ENCODE assay signal across 9 cellular contexts in the genomic region with DNA sequence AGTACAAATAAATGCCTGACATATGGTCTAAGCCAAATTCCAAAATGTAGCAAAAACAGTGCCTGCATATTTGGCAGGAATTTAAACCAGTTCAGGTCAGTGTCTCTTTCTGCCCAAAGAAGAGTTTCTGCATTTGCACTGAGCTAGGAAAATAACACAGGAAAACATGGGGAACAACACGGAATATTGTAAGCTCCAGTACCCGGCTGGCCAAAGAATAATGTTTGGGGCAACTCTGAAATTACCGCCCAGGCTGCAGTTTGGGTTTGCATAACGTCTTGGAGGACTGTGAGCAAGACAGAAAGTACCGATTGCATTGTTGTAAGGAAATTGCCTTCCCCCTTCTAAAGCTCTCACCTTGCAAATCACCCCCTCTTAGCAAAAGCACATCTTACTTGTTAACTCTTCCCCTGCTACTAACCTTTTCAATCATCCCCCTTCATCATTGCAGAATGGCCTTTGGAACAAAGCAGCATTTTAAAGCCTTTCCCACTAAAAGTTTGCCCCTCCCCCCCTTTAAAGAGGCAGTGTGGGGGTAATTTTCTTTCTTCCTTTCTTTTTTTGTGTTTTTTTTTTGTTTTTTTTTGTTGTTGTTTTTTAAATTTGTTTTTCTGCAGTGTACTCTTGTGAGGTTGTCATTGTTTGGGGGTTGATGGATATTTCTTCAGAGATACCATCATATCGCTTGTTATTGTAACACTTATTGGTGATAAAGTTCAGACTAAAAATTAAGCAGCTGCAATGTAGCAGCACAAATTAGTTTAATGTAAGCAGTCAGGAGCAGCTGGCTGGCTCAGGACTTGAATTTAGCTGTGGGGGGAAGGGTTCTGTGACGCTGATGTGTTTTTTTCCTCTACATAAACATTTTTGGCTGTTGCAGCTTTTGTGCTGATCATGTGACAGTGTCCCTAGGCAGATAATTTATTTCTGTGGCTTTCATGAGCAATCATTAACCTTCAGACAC.
DNase-seq lines count a peak whose midpoint lies in the region; ATAC-seq, FAIRE-seq and TF ChIP-seq lines count a peak whose summit lies in the region.
"Had no signal": no experiment of that assay in that cellular context is flagged by ENCODE, and none has a peak within 500 bp of the region (broad histone marks: within the 10 kb centered on the region; RNA-seq: fewer than 3 reads in every experiment).

No MANE protein-coding gene starts in this region.

- TF ChIP-seq POLR2A in gastroesophageal sphincter (IDR thresholded peaks at IDR 0.05) = no peak

- H3K27ac Mint-ChIP-seq in naive thymus-derived CD8-positive, alpha-beta T cell = peak overlapping the region in 3 of 10 donors; percentile 17 to 60 (median 22)

- H3K27me3 Mint-ChIP-seq in naive thymus-derived CD8-positive, alpha-beta T cell = peaks cover 0 to 6% (median 4%) of the 10 kb centered on the region in 5 donors

- POLR2A ChIA-PET in naive thymus-derived CD8-positive, alpha-beta T cell (lab: Charles Lee) = no interaction called here

- no peak for TF ChIP-seq CTCF in gastroesophageal sphincter (IDR thresholded peaks at IDR 0.05)

- no peak for FAIRE-seq in small intestine (lab: Jason Lieb, UNC)

- DNase-seq in SHP77 treated with DMSO at 0.1 percent for 48 hours (lab: John Stamatoyannopoulos, UW) = peak; percentile 19
- peak; percentile 11 for DNase-seq in small intestine
- no peak for DNase-seq in naive thymus-derived CD8-positive, alpha-beta T cell
- no peak for DNase-seq in activated CD4-positive, CD25-positive, alpha-beta regulatory T cell (lab: John Stamatoyannopoulos, UW)
- DNase-seq in stimulated activated CD4-positive, alpha-beta T cell treated with anti-CD3 and anti-CD28 coated beads, Interleukin-4, amount 100 ng/mL, for 4 hours = no peak

- no peaks in the 10 kb centered on the region for H3K9me3 Mint-ChIP-seq in naive thymus-derived CD8-positive, alpha-beta T cell

- H3K4me1 ChIP-seq in gastroesophageal sphincter (peaks cover 6 to 36% (median 7%) of the 10 kb centered on the region in 3 donors), small intestine (ENCODE audit: control insufficient read depth in 2 of 2, insufficient read depth in 1 of 2, low read depth in 1 of 2, low read length in 1 of 2) (no peaks in the 10 kb centered on the region)

- no peaks in the 10 kb centered on the region for H3K36me3 Mint-ChIP-seq in naive thymus-derived CD8-positive, alpha-beta T cell

- no peak overlapping the region for H3K4me3 Mint-ChIP-seq in naive thymus-derived CD8-positive, alpha-beta T cell

- no peaks in the 10 kb centered on the region for H3K9me3 ChIP-seq in gastroesophageal sphincter
- H3K9me3 ChIP-seq in small intestine (ENCODE audit: control insufficient read depth, low read depth) = no peaks in the 10 kb centered on the region
- H3K9me3 ChIP-seq: heart right ventricle had no signal

- H3K4me3 ChIP-seq in gastroesophageal sphincter = peak overlapping the region; percentile 22 to 30
- no peak overlapping the region for H3K4me3 ChIP-seq in small intestine (ENCODE audit: low read depth in 1 of 2, low read length in 2 of 2)

- peak overlapping the region; percentile 39 to 74 (median 68) for H3K27ac ChIP-seq in gastroesophageal sphincter
- peak overlapping the region in 1 of 2 donors; percentile 52 for H3K27ac ChIP-seq in small intestine (ENCODE audit: low read depth in 1 of 2, low read length in 1 of 2)

- H3K36me3 ChIP-seq in gastroesophageal sphincter (no peaks in the 10 kb centered on the region), small intestine (ENCODE audit: control insufficient read depth in 2 of 2, insufficient read depth in 2 of 2, low read length in 2 of 2) (no peaks in the 10 kb centered on the region)
- H3K36me3 ChIP-seq: heart right ventricle had no signal

- ATAC-seq in GM18511 (IDR thresholded peaks at IDR 0.05; ENCODE audit: unreplicated experiment) (peak; percentile 77), HG03159 (IDR thresholded peaks at IDR 0.05; ENCODE audit: unreplicated experiment) (peak; percentile 65), gastroesophageal sphincter (peak; percentile 44)
- ATAC-seq in naive thymus-derived CD8-positive, alpha-beta T cell = no peak

- TF ChIP-seq EP300 in gastroesophageal sphincter (IDR thresholded peaks at IDR 0.05) = no peak

- H3K4me1 Mint-ChIP-seq in naive thymus-derived CD8-positive, alpha-beta T cell = peaks cover 0 to 3% (median 0%) of the 10 kb centered on the region in 4 donors

- 10 to 17% methylated on average over 6 to 7 of the region's 7 CpGs for WGBS in gastroesophageal sphincter (ENCODE audit: low coverage in 1 of 2), 2 donors
- WGBS in small intestine, 3 donors = 12 to 26% (median 14%) methylated on average over 7 of the region's 7 CpGs

- H3K27me3 ChIP-seq in gastroesophageal sphincter = no peaks in the 10 kb centered on the region
- no peaks in the 10 kb centered on the region for H3K27me3 ChIP-seq in small intestine (ENCODE audit: control insufficient read depth in 2 of 2, insufficient read depth in 2 of 2, low read length in 2 of 2)
- H3K27me3 ChIP-seq: heart right ventricle had no signal

Comparison
In these comparisons a context has a peak if more than half of its experiments do, and no peak if none do; other contexts are left out.
1. ATAC-seq: peak in GM18511 (single experiment), HG03159 (single experiment) and gastroesophageal sphincter (single experiment); none in naive thymus-derived CD8-positive, alpha-beta T cell (0 of 2).
2. DNase-seq: peak in SHP77 treated with DMSO at 0.1 percent for 48 hours (single experiment) and small intestine (single experiment); none in naive thymus-derived CD8-positive, alpha-beta T cell (0 of 10), activated CD4-positive, CD25-positive, alpha-beta regulatory T cell (0 of 4) and stimulated activated CD4-positive, alpha-beta T cell treated with anti-CD3 and anti-CD28 coated beads, Interleukin-4, amount 100 ng/mL, for 4 hours (0 of 2).
3. H3K4me3 ChIP-seq: peak in gastroesophageal sphincter (2 of 2); none in small intestine (0 of 2).